In the genomic region with DNA sequence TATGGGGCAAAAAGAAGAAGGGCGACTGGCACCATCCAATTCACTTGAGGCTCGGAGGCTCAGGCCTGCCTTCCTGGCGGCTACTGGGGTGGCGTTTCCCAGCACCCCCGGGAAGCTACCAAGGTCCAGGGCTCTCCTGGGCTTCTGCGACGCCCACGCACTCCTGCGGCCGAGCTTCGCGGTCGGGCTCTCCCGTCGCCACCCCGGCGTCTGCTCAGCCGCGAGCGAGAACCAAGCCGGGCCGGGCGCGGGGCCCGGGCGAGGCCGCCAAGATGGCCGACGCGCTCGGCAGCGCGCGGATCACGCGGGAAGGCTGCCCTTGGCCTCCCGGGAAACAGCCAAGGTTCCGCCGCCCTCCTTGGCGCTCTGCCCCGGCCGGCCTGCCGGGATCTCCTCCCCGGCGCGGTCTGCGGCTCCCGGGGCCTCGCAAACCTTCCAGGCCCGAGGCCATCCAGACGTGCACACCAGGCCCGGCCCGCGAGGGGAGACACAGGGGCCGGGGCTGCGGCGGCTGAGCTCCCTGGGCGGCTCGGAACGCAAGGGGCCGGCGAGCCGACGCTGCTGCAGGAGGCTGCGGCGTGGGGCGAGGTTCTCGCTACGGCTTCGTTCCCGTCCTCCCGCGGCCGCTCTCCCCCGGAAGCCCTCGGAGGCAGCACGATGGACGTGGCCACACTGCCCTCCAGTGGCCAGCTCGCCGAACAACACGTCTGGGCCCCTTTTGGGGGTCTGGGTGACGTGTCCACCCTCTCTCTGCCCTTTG, we compare ENCODE assay signal across 8 cellular contexts. TPM values are rescaled to one million over a fixed set of nuclear protein-coding genes. Genes with fewer than 3 reads are reported as not detected.
DNase-seq lines count a peak whose midpoint lies in the region; ATAC-seq, FAIRE-seq and TF ChIP-seq lines count a peak whose summit lies in the region.

No MANE protein-coding gene starts in this region.

- TF ChIP-seq CTCF in cardiac fibroblast (IDR thresholded peaks at IDR 0.05; ENCODE audit: low read depth, low read length) (peak; percentile 85), keratinocyte (optimal IDR thresholded peaks at IDR 0.05 in 1 of 3, IDR thresholded peaks at IDR 0.05 in 1 of 3, conservative IDR thresholded peaks at IDR 0.05 in 1 of 3; ENCODE audit: extremely low read depth in 1 of 3, insufficient read depth in 2 of 3, low read length in 3 of 3) (peak; percentile 91 to 99 (median 96))

- peak overlapping the region in 1 of 2 donors; percentile 40 for H3K4me3 ChIP-seq in cardiac fibroblast (replicated peaks in 1 of 2; ENCODE audit: low read depth in 2 of 2, low read length in 2 of 2)
- H3K4me3 ChIP-seq in keratinocyte (ENCODE audit: control insufficient read depth in 2 of 3, extremely low read depth in 1 of 3, insufficient read depth in 2 of 3, low read depth in 1 of 3, low read length in 3 of 3), result peak overlapping the region; percentile 4 to 43 (median 35)

- FAIRE-seq in keratinocyte (lab: Jason Lieb, UNC), result no peak

- in situ Hi-C loops in ACHN (cut with HindIII; ENCODE audit: low pct_ligation_motif_present, low pct_unique_long_range_greater_than_20kb, low sequenced_read_pairs), result loop anchor here (25.0 kb wide), 1 partner anchor 879 kb away; no protein-coding TSS in a partner anchor

- peak overlapping the region; percentile 75 for H3K4me2 ChIP-seq in keratinocyte (ENCODE audit: control insufficient read depth, extremely low read depth, insufficient read depth, low read depth, low read length)

- H3K79me2 ChIP-seq in keratinocyte (ENCODE audit: control insufficient read depth, insufficient read depth, low read length), result no peaks in the 10 kb centered on the region

- peaks cover 38% of the 10 kb centered on the region for H3K4me1 ChIP-seq in keratinocyte (ENCODE audit: control insufficient read depth, extremely low read depth, insufficient read depth, low read length)

- no peaks in the 10 kb centered on the region for H3K9me1 ChIP-seq in keratinocyte (ENCODE audit: control insufficient read depth, extremely low read depth, insufficient read depth, low read length)

- H2AFZ ChIP-seq in keratinocyte (ENCODE audit: control insufficient read depth, low read length), result peak overlapping the region; percentile 60

- H3K9ac ChIP-seq in keratinocyte (ENCODE audit: control insufficient read depth, extremely low read depth, insufficient read depth, low read length), result peak overlapping the region; percentile 79

- no peaks in the 10 kb centered on the region for H3K27me3 ChIP-seq in keratinocyte (ENCODE audit: control insufficient read depth, extremely low read depth, insufficient read depth, low read length)

- H3K9me3 ChIP-seq in keratinocyte (ENCODE audit: control insufficient read depth, low read depth, low read length), result no peaks in the 10 kb centered on the region

- H4K20me1 ChIP-seq in keratinocyte (ENCODE audit: control insufficient read depth, extremely low read depth, insufficient read depth, low read length), result no peaks in the 10 kb centered on the region

- dilution Hi-C loops in keratinocyte (cut with MboI; ENCODE audit: extremely low pct_ligation_motif_present, low sequenced_read_pairs), result no loop called here

- no peaks in the 10 kb centered on the region for H3K36me3 ChIP-seq in keratinocyte (ENCODE audit: control insufficient read depth in 2 of 2, extremely low read depth in 1 of 2, insufficient read depth in 2 of 2, low read length in 2 of 2)

- peak overlapping the region; percentile 80 for H3K27ac ChIP-seq in keratinocyte (ENCODE audit: control insufficient read depth, insufficient read depth, low read length)

- DNase-seq in ACHN, result peak; percentile 82
- peak; percentile 33 for DNase-seq in NCI-H2196 treated with DMSO at 0.1 percent for 48 hours (lab: John Stamatoyannopoulos, UW; ENCODE audit: unreplicated experiment)
- DNase-seq in activated CD4-positive, CD25-positive, alpha-beta regulatory T cell (lab: John Stamatoyannopoulos, UW), result peak; percentile 80 to 89 (median 84)
- peak; percentile 92 to 95 for DNase-seq in cardiac fibroblast (ENCODE audit: low read depth in 2 of 2)
- no peak for DNase-seq in keratinocyte (ENCODE audit: low read depth, low spot score)
- peak; percentile 82 to 89 (median 85) for DNase-seq in stimulated activated CD4-positive, alpha-beta T cell treated with anti-CD3 and anti-CD28 coated beads, Interleukin-12 subunit alpha, Interleukin-12 subunit beta, amount 100 ng/mL, for 48 hours (ENCODE audit: low read depth in 2 of 3, low spot score in 1 of 3)

- ATAC-seq in GM18520 (IDR thresholded peaks at IDR 0.05; ENCODE audit: unreplicated experiment), result peak; percentile 38
- ATAC-seq in HG03097 (IDR thresholded peaks at IDR 0.05; ENCODE audit: low FRiP score, unreplicated experiment), result peak; percentile 41

RNA-seq across cellular contexts. Expression of a gene that starts 23.5 kb away (rescaled TPM):
- 66.9 to 142 TPM (median 85.2 TPM) in 3 replicates for polyA plus RNA-seq in keratinocyte
- 58.4 TPM for polyA plus RNA-seq in keratinocyte (2011; ENCODE audit: low read depth)
- polyA plus RNA-seq in keratinocyte (2011; cell fraction: cytosol; rRNA removed), result 118 and 212 TPM in 2 replicates
- polyA plus RNA-seq in keratinocyte (2011; cell fraction: nucleus; rRNA removed), result 311 and 342 TPM in 2 replicates
- 176 and 280 TPM in 2 replicates for polyA plus RNA-seq in keratinocyte (2012; ENCODE audit: low replicate concordance)
- polyA minus RNA-seq in keratinocyte, result 45.4 to 273 TPM (median 50.6 TPM) in 3 replicates
- polyA minus RNA-seq in keratinocyte (2011; cell fraction: cytosol; rRNA and poly(A)+ RNA removed), result 802 TPM
- 213 and 226 TPM in 2 replicates for polyA minus RNA-seq in keratinocyte (2011; cell fraction: nucleus; rRNA and poly(A)+ RNA removed)
